Comparison of ENCODE assay signal across 23 cellular contexts in the genomic region with DNA sequence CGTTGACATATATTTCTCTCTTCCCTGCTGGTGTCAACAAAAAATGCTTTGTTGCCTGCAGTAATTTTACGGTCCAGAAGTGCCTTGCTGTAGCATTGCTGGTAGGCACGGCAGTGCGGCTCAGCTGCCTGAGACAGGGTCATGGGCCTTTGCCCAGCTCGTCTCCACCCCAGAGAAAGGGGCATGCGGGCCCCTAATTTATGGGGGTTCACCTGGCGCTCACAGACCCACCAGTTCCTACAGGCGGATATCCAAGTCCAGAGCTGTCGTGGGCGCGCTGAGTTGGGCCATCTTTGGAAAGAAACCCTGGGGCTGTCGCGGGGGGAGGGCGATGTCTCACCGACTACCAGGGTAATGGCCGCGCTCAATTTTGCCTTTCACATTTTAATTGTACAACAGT.
"Had no signal": no experiment of that assay in that cellular context is flagged by ENCODE, and none has a peak within 500 bp of the region (broad histone marks: within the 10 kb centered on the region; RNA-seq: fewer than 3 reads in every experiment).

No MANE protein-coding gene starts in this region.

- H3K4me1 Mint-ChIP-seq: activated B cell treated with CpG ODN at 0.5 μM for 24 hours; activated naive CD8-positive, alpha-beta T cell treated with anti-CD3 and anti-CD28 coated beads, Interleukin-2, amount 10 ng/mL, durations not matched to agents 7 days and 5 days had no signal

- DNase-seq: activated B cell treated with CpG ODN at 0.5 μM for 24 hours; activated CD4-positive, alpha-beta T cell treated with anti-CD3 and anti-CD28 coated beads for 48 hours; activated CD8-positive, alpha-beta T cell treated with anti-CD3 and anti-CD28 coated beads for 36 hours; activated gamma-delta T cell treated with Interleukin-2 at 50 U/mL for 16 hours; activated naive CD8-positive, alpha-beta T cell treated with anti-CD3 and anti-CD28 coated beads, Interleukin-2, amount 10 ng/mL, durations not matched to agents 7 days and 5 days; activated T-cell treated with anti-CD3 and anti-CD28 coated beads, Interleukin-2, amount 50 U/mL, for 48 hours; body of pancreas; effector memory CD8-positive, alpha-beta T cell; foreskin fibroblast; hippocampal formation; midbrain; occipital lobe; stimulated activated CD4-positive, alpha-beta T cell treated with anti-CD3 and anti-CD28 coated beads, Interleukin-12 subunit alpha, Interleukin-12 subunit beta, amount 100 ng/mL, for 4 hours; stimulated activated CD4-positive, alpha-beta T cell treated with anti-CD3 and anti-CD28 coated beads, Interleukin-1b, Interleukin-23, amount 100 ng/mL, for 48 hours; stimulated activated CD8-positive, alpha-beta memory T cell treated with anti-CD3 and anti-CD28 coated beads, Interleukin-4, amount 100 ng/mL, for 48 hours; stimulated activated naive CD4-positive, alpha-beta T cell; substantia nigra; tibial artery had no signal

- H3K4me3 Mint-ChIP-seq: activated B cell treated with CpG ODN at 0.5 μM for 24 hours; activated CD8-positive, alpha-beta T cell treated with anti-CD3 and anti-CD28 coated beads for 36 hours; activated naive CD8-positive, alpha-beta T cell treated with anti-CD3 and anti-CD28 coated beads, Interleukin-2, amount 10 ng/mL, durations not matched to agents 7 days and 5 days; effector memory CD8-positive, alpha-beta T cell; nephron; T-helper 2 cell treated with Interferon-gamma antibody and Interleukin-4, amounts not matched to agents 5 μg/mL and 100 μg/mL, for 36 hours had no signal

- H3K27me3 ChIP-seq: body of pancreas, tibial artery, vagina had no signal

- H3K27ac Mint-ChIP-seq: activated B cell treated with CpG ODN at 0.5 μM for 24 hours; activated CD8-positive, alpha-beta T cell treated with anti-CD3 and anti-CD28 coated beads for 36 hours; activated naive CD8-positive, alpha-beta T cell treated with anti-CD3 and anti-CD28 coated beads, Interleukin-2, amount 10 ng/mL, durations not matched to agents 7 days and 5 days; effector memory CD8-positive, alpha-beta T cell; T-helper 2 cell treated with Interferon-gamma antibody and Interleukin-4, amounts not matched to agents 5 μg/mL and 100 μg/mL, for 36 hours had no signal

- ATAC-seq: activated CD8-positive, alpha-beta T cell treated with anti-CD3 and anti-CD28 coated beads for 36 hours; effector memory CD8-positive, alpha-beta T cell; left lobe of liver had no signal

- H3K9me3 Mint-ChIP-seq: activated B cell treated with CpG ODN at 0.5 μM for 24 hours; activated CD8-positive, alpha-beta T cell treated with anti-CD3 and anti-CD28 coated beads for 36 hours; activated naive CD8-positive, alpha-beta T cell treated with anti-CD3 and anti-CD28 coated beads, Interleukin-2, amount 10 ng/mL, durations not matched to agents 7 days and 5 days; effector memory CD8-positive, alpha-beta T cell; nephron; T-helper 2 cell treated with Interferon-gamma antibody and Interleukin-4, amounts not matched to agents 5 μg/mL and 100 μg/mL, for 36 hours had no signal

- H3K4me3 ChIP-seq: body of pancreas, tibial artery, vagina had no signal

- H3K27me3 Mint-ChIP-seq: activated B cell treated with CpG ODN at 0.5 μM for 24 hours; activated CD8-positive, alpha-beta T cell treated with anti-CD3 and anti-CD28 coated beads for 36 hours; activated naive CD8-positive, alpha-beta T cell treated with anti-CD3 and anti-CD28 coated beads, Interleukin-2, amount 10 ng/mL, durations not matched to agents 7 days and 5 days; effector memory CD8-positive, alpha-beta T cell had no signal

- H3K9me3 ChIP-seq: body of pancreas, tibial artery, vagina had no signal

- H3K36me3 ChIP-seq: vagina had no signal

- H3K36me3 Mint-ChIP-seq: activated naive CD8-positive, alpha-beta T cell treated with anti-CD3 and anti-CD28 coated beads, Interleukin-2, amount 10 ng/mL, durations not matched to agents 7 days and 5 days had no signal

- H3K27ac ChIP-seq: body of pancreas, epithelial cell of prostate, tibial artery, vagina had no signal
